ENCODE assay signal across 23 cellular contexts in the genomic region with DNA sequence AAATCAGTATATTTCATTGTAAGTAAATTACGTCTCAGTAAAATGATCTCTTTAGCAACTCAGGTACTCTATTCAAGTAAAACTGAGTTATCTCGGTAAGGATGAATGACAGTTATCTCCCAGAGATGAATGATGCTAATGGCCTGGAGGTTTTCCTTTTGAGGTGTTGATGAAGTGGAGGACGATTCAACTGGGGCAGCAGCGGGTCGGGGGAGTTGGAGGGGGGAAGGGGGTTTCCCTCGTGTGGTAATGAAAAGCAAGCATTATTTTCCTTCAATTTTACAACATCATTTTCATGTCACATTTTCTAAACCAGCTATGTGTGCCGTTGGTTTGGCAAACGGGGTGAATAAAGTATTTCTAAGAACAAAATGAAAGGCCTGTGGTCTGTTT.
DNase-seq lines count a peak whose midpoint lies in the region; ATAC-seq and TF ChIP-seq lines count a peak whose summit lies in the region.
"Had no signal": no experiment of that assay in that cellular context is flagged by ENCODE, and none has a peak within 500 bp of the region (broad histone marks: within the 10 kb centered on the region; RNA-seq: fewer than 3 reads in every experiment).

No MANE protein-coding gene starts in this region.

- no peak overlapping the region for H3K9ac ChIP-seq in H9 (ENCODE audit: extremely low read depth, insufficient read length, low read length)
- H3K9ac ChIP-seq in iPS-18a (ENCODE audit: low read length) = no peak overlapping the region
- H3K9ac ChIP-seq: BLaER1 had no signal

- H2BK5ac ChIP-seq in H9 (ENCODE audit: insufficient read length, low read length) = no peak overlapping the region

- H3K27ac Mint-ChIP-seq in H9 = peak overlapping the region in 1 of 3 experiments; percentile 95; a peak in 1 of 7 replicates
- no peak overlapping the region for H3K27ac Mint-ChIP-seq in T-helper 17 cell
- H3K27ac Mint-ChIP-seq: CD4-positive, alpha-beta T cell had no signal

- peak overlapping the region; percentile 26 for H3K4me3 ChIP-seq in iPS-18a (ENCODE audit: low read length)
- H3K4me3 ChIP-seq: BLaER1, GM12878 had no signal

- H3K9me3 Mint-ChIP-seq in H9 = peaks cover 62 to 64% of the 10 kb centered on the region in 2 experiments
- H3K9me3 Mint-ChIP-seq: CD4-positive, alpha-beta T cell had no signal

- DNase-seq in H9 (no peak), T-helper 17 cell (no peak), SK-N-DZ (ENCODE audit: low spot score) (no peak), left colon (no peak), activated gamma-delta T cell (lab: John Stamatoyannopoulos, UW) (no peak)
- DNase-seq: CD4-positive, alpha-beta T cell; COR-L47; DMS79; GOT3; KBM-7; MM.1S; NCI-H1048; NCI-H1417 treated with DMSO at 0.1 percent for 48 hours; NCI-H187 treated with DMSO at 0.1 percent for 48 hours; NCI-H2107; NCI-H69; SIG-M5; T-helper 1 cell had no signal

- H3K23me2 ChIP-seq in H9 (ENCODE audit: insufficient read length, low read depth, low read length, poor library complexity, severe bottlenecking) = peaks cover 1% of the 10 kb centered on the region

- no peaks in the 10 kb centered on the region for H3K27me3 ChIP-seq in H9 (ENCODE audit: insufficient read depth, low read length)
- H3K27me3 ChIP-seq in iPS-18a (ENCODE audit: control insufficient read depth, insufficient read depth, low read length) = no peaks in the 10 kb centered on the region

- H3K27ac ChIP-seq in H9 (ENCODE audit: insufficient read length, low read depth, low read length) (no peak overlapping the region), iPS-18a (ENCODE audit: low read length) (peak overlapping the region; percentile 34)
- H3K27ac ChIP-seq: BLaER1, RWPE1 had no signal

- H3K36me3 ChIP-seq in iPS-18a (ENCODE audit: control insufficient read depth, low read depth, low read length) = no peaks in the 10 kb centered on the region
- H3K36me3 ChIP-seq: BLaER1 had no signal

- no peak overlapping the region for H4K8ac ChIP-seq in H9 (replicated peaks; ENCODE audit: insufficient read length, low read depth, low read length)

- H3K79me1 ChIP-seq in H9 (ENCODE audit: insufficient read depth, low read depth, low read length, poor library complexity, severe bottlenecking) = no peaks in the 10 kb centered on the region

- no peaks in the 10 kb centered on the region for H3K27me3 Mint-ChIP-seq in H9 (ENCODE audit: low read depth)
- H3K27me3 Mint-ChIP-seq in T-helper 17 cell = no peaks in the 10 kb centered on the region
- H3K27me3 Mint-ChIP-seq: CD4-positive, alpha-beta T cell had no signal

- no peak overlapping the region for H3K18ac ChIP-seq in H9 (ENCODE audit: insufficient read length, low read depth, low read length)

- no peaks in the 10 kb centered on the region for H3K9me3 ChIP-seq in H9 (ENCODE audit: control insufficient read depth, low read depth, low read length)
- no peaks in the 10 kb centered on the region for H3K9me3 ChIP-seq in T-helper 17 cell (ENCODE audit: control insufficient read depth, low read length, poor library complexity, severe bottlenecking)
- H3K9me3 ChIP-seq in iPS-18a (ENCODE audit: control insufficient read depth, low read depth, low read length) = no peaks in the 10 kb centered on the region
- H3K9me3 ChIP-seq: BLaER1 had no signal

- intact Hi-C loops in left colon (cut with DNase I, micrococcal nuclease) = no loop called here

- H3K4me2 ChIP-seq in H9 (ENCODE audit: insufficient read depth, insufficient read length, low read length) = peak overlapping the region; percentile 21
- H3K4me2 ChIP-seq: BLaER1 had no signal

- H4K20me1 ChIP-seq in H9 (ENCODE audit: control insufficient read depth, insufficient read depth, insufficient read length) = no peaks in the 10 kb centered on the region
- H4K20me1 ChIP-seq: BLaER1 had no signal

- no CpG with 5 or more reads among the region's 8 CpGs for WGBS in H9 (ENCODE audit: extremely low coverage, insufficient read length, low lambda C conversion rate)

- no peak overlapping the region for H4K91ac ChIP-seq in H9 (ENCODE audit: insufficient read length, low read depth, low read length)

- H4K5ac ChIP-seq in H9 (ENCODE audit: insufficient read length, low read depth, low read length) = no peak overlapping the region

- H3K36me3 Mint-ChIP-seq in H9 (ENCODE audit: insufficient read depth in 1 of 3, low read depth in 3 of 3) (peaks cover 9 to 16% (median 9%) of the 10 kb centered on the region in 3 experiments; a peak in 6 of 7 replicates), T-helper 17 cell (ENCODE audit: low read depth) (no peaks in the 10 kb centered on the region)

- no peak overlapping the region for H3K56ac ChIP-seq in H9 (ENCODE audit: insufficient read length, low read depth, low read length)

- H3T11ph ChIP-seq in H9 (ENCODE audit: low read length) = no peak overlapping the region

- H3K4me3 Mint-ChIP-seq in H9 (peak overlapping the region in 1 of 2 experiments; percentile 37; a peak in 1 of 5 replicates), T-helper 17 cell (peak overlapping the region; percentile 7)
- H3K4me3 Mint-ChIP-seq: CD4-positive, alpha-beta T cell had no signal

- H2BK12ac ChIP-seq in H9 (ENCODE audit: insufficient read length, low read depth, low read length) = no peak overlapping the region

- H3K4me1 ChIP-seq in H9 (ENCODE audit: insufficient read depth, low read length) (peaks cover 1% of the 10 kb centered on the region; the same call in 1 of the 2 replicates), iPS-18a (ENCODE audit: control insufficient read depth, low read depth, low read length) (peaks cover 44% of the 10 kb centered on the region)
- H3K4me1 ChIP-seq: BLaER1 had no signal

- H2BK15ac ChIP-seq in H9 (ENCODE audit: low read depth, low read length) = no peak overlapping the region

- TF ChIP-seq CTCF in H9 (conservative IDR thresholded peaks at IDR 0.05) = no peak

- H2AFZ ChIP-seq in H9 (ENCODE audit: low read length) = no peak overlapping the region

- no peak overlapping the region for H2AK5ac ChIP-seq in H9 (ENCODE audit: insufficient read length, low read length)

- H3K79me2 ChIP-seq in H9 (ENCODE audit: insufficient read depth, low read length) = no peaks in the 10 kb centered on the region

- no peak for ATAC-seq in T-helper 17 cell
- ATAC-seq in GM18511 (IDR thresholded peaks at IDR 0.05; ENCODE audit: unreplicated experiment) = no peak
- no peak for ATAC-seq in left colon
- ATAC-seq: GM12878 had no signal

- H3K4me1 Mint-ChIP-seq in H9 = peaks cover 32 to 33% of the 10 kb centered on the region in 2 experiments
- H3K4me1 Mint-ChIP-seq in T-helper 17 cell = no peaks in the 10 kb centered on the region

- H3K23ac ChIP-seq in H9 (ENCODE audit: insufficient read length, low read depth, low read length) = no peak overlapping the region

- H2BK20ac ChIP-seq in H9 (ENCODE audit: low read depth, low read length, poor library complexity, severe bottlenecking) = no peak overlapping the region

- no peak overlapping the region for H3K4ac ChIP-seq in H9 (ENCODE audit: low read depth, low read length)

- no peak overlapping the region for H2BK120ac ChIP-seq in H9 (ENCODE audit: low read depth, low read length, poor library complexity, severe bottlenecking)

- H3K14ac ChIP-seq in H9 (ENCODE audit: insufficient read depth, low read length) = no peak overlapping the region
